12 cellular contexts compared by ENCODE assay signal in genomic region chrX:29555465-29556091, GRCh38.
DNase-seq lines count a peak whose midpoint lies in the region; ATAC-seq, FAIRE-seq and TF ChIP-seq lines count a peak whose summit lies in the region.
"Had no signal": no experiment of that assay in that cellular context is flagged by ENCODE, and none has a peak within 500 bp of the region (broad histone marks: within the 10 kb centered on the region; RNA-seq: fewer than 3 reads in every experiment).

No MANE protein-coding gene starts in this region.

- no peak for TF ChIP-seq RAD21 in A549 (conservative IDR thresholded peaks at IDR 0.05 in 1 of 2, IDR thresholded peaks at IDR 0.05 in 1 of 2)

- 79% methylated on average over 1 of the region's 1 CpG for WGBS in A549 (ENCODE audit: missing lambda C conversion rate)

- TF ChIP-seq EP300 in A549 (IDR thresholded peaks at IDR 0.05) = no peak

- H3K4me2 ChIP-seq in A549 = no peak overlapping the region

- no peak for DNase-seq in A549 (ENCODE audit: low read depth in 1 of 2, low spot score in 1 of 2)
- DNase-seq in activated naive CD4-positive, alpha-beta T cell treated with anti-CD3 and anti-CD28 coated beads, Interleukin-2, amount 10 ng/mL, durations not matched to agents 7 days and 5 days = no peak
- no peak for DNase-seq in mucosa of gallbladder (ENCODE audit: low spot score)
- no peak for DNase-seq in activated naive CD4-positive, alpha-beta T cell treated with anti-CD3 and anti-CD28 coated beads, Interleukin-2, amount 50 U/mL, for 16 hours
- no peak for DNase-seq in right atrium auricular region (ENCODE audit: low spot score)
- DNase-seq: activated CD4-positive, alpha-beta T cell treated with anti-CD3 and anti-CD28 coated beads, Interleukin-2, amount 10 ng/mL, durations not matched to agents 7 days and 5 days; activated naive CD8-positive, alpha-beta T cell treated with anti-CD3 and anti-CD28 coated beads for 36 hours; NCI-H1930 had no signal

- H3K36me3 ChIP-seq in right atrium auricular region = no peaks in the 10 kb centered on the region

- no peak for ATAC-seq in A549
- ATAC-seq in GM19043 (IDR thresholded peaks at IDR 0.05; ENCODE audit: low read depth, unreplicated experiment) = peak; percentile 96
- peak; percentile 98 for ATAC-seq in HG02571 (IDR thresholded peaks at IDR 0.05; ENCODE audit: unreplicated experiment)
- peak; percentile 98 for ATAC-seq in HG03354 (IDR thresholded peaks at IDR 0.05; ENCODE audit: poor library complexity, severe bottlenecking, unreplicated experiment)

- H3K4me1 Mint-ChIP-seq in activated naive CD4-positive, alpha-beta T cell treated with anti-CD3 and anti-CD28 coated beads, Interleukin-2, amount 10 ng/mL, durations not matched to agents 7 days and 5 days = no peaks in the 10 kb centered on the region
- H3K4me1 Mint-ChIP-seq: activated CD4-positive, alpha-beta T cell treated with anti-CD3 and anti-CD28 coated beads, Interleukin-2, amount 10 ng/mL, durations not matched to agents 7 days and 5 days; activated naive CD8-positive, alpha-beta T cell treated with anti-CD3 and anti-CD28 coated beads for 36 hours had no signal

- TF ChIP-seq POLR2A in A549 (IDR thresholded peaks at IDR 0.05; ENCODE audit: low read length) = no peak

- H3K27me3 ChIP-seq in right atrium auricular region = no peaks in the 10 kb centered on the region

- H3K9me3 Mint-ChIP-seq in activated naive CD4-positive, alpha-beta T cell treated with anti-CD3 and anti-CD28 coated beads, Interleukin-2, amount 10 ng/mL, durations not matched to agents 7 days and 5 days = peaks cover 1% of the 10 kb centered on the region
- H3K9me3 Mint-ChIP-seq: activated CD4-positive, alpha-beta T cell treated with anti-CD3 and anti-CD28 coated beads, Interleukin-2, amount 10 ng/mL, durations not matched to agents 7 days and 5 days had no signal

- no peaks in the 10 kb centered on the region for H3K36me3 Mint-ChIP-seq in activated naive CD4-positive, alpha-beta T cell treated with anti-CD3 and anti-CD28 coated beads, Interleukin-2, amount 10 ng/mL, durations not matched to agents 7 days and 5 days
- H3K36me3 Mint-ChIP-seq: activated naive CD8-positive, alpha-beta T cell treated with anti-CD3 and anti-CD28 coated beads for 36 hours had no signal

- peak; percentile 94 for FAIRE-seq in A549 (lab: Jason Lieb, UNC)
- FAIRE-seq: A204.1 had no signal

- H3K4me1 ChIP-seq in A549 (no peaks in the 10 kb centered on the region), right atrium auricular region (no peaks in the 10 kb centered on the region)

- 0 out of 3 replicates have a peak, but pooled peaks cover 4% of the 10 kb centered on the region for H3K9me3 ChIP-seq in A549
- peaks cover 0 to 27% of the 10 kb centered on the region in 2 donors for H3K9me3 ChIP-seq in right atrium auricular region

- no peak overlapping the region for H3K4me3 Mint-ChIP-seq in activated naive CD4-positive, alpha-beta T cell treated with anti-CD3 and anti-CD28 coated beads, Interleukin-2, amount 10 ng/mL, durations not matched to agents 7 days and 5 days
- H3K4me3 Mint-ChIP-seq: activated CD4-positive, alpha-beta T cell treated with anti-CD3 and anti-CD28 coated beads, Interleukin-2, amount 10 ng/mL, durations not matched to agents 7 days and 5 days; activated naive CD8-positive, alpha-beta T cell treated with anti-CD3 and anti-CD28 coated beads for 36 hours had no signal

- POLR2A ChIA-PET in A549 (lab: Yijun Ruan, JAX) = no interaction called here

- no peaks in the 10 kb centered on the region for H3K27me3 Mint-ChIP-seq in activated naive CD4-positive, alpha-beta T cell treated with anti-CD3 and anti-CD28 coated beads, Interleukin-2, amount 10 ng/mL, durations not matched to agents 7 days and 5 days
- H3K27me3 Mint-ChIP-seq: activated CD4-positive, alpha-beta T cell treated with anti-CD3 and anti-CD28 coated beads, Interleukin-2, amount 10 ng/mL, durations not matched to agents 7 days and 5 days; activated naive CD8-positive, alpha-beta T cell treated with anti-CD3 and anti-CD28 coated beads for 36 hours had no signal

- TF ChIP-seq CTCF in A549 (IDR thresholded peaks at IDR 0.05) (no peak), right atrium auricular region (IDR thresholded peaks at IDR 0.05) (no peak)

- no peak overlapping the region for H3K27ac Mint-ChIP-seq in activated naive CD4-positive, alpha-beta T cell treated with anti-CD3 and anti-CD28 coated beads, Interleukin-2, amount 10 ng/mL, durations not matched to agents 7 days and 5 days
- H3K27ac Mint-ChIP-seq: activated CD4-positive, alpha-beta T cell treated with anti-CD3 and anti-CD28 coated beads, Interleukin-2, amount 10 ng/mL, durations not matched to agents 7 days and 5 days; activated naive CD8-positive, alpha-beta T cell treated with anti-CD3 and anti-CD28 coated beads for 36 hours had no signal

- CTCF ChIA-PET in A549 (lab: Yijun Ruan, JAX) = no interaction called here
- CTCF ChIA-PET in activated naive CD4-positive, alpha-beta T cell treated with anti-CD3 and anti-CD28 coated beads, Interleukin-2, amount 10 ng/mL, durations not matched to agents 7 days and 5 days (lab: Charles Lee) = no interaction called here

- no peak overlapping the region for H3K27ac ChIP-seq in A549
- H3K27ac ChIP-seq in right atrium auricular region = no peak overlapping the region

- no peak overlapping the region for H3K4me3 ChIP-seq in A549
- no peak overlapping the region for H3K4me3 ChIP-seq in right atrium auricular region

TF ChIP-seq in A549, 52 proteins besides CTCF, POLR2A, EP300 and RAD21:
- TF ChIP-seq ATOH8 (CRISPR knock-in tag; IDR thresholded peaks at IDR 0.05; ENCODE audit: low read depth) (no peak), MAFK (IDR thresholded peaks at IDR 0.05; ENCODE audit: partially characterized antibody) (no peak), EHF (CRISPR knock-in tag; IDR thresholded peaks at IDR 0.05) (no peak), ELK1 (IDR thresholded peaks at IDR 0.05; ENCODE audit: low read depth, low read length) (no peak), USF2 (IDR thresholded peaks at IDR 0.05) (no peak), POLR2AphosphoS2 (conservative IDR thresholded peaks at IDR 0.05; ENCODE audit: low read length) (no peak), SREBF2 (IDR thresholded peaks at IDR 0.05) (no peak), HMGXB4 (CRISPR knock-in tag; IDR thresholded peaks at IDR 0.05; ENCODE audit: borderline replicate concordance) (no peak)

Comparison
In these comparisons a context has a peak if more than half of its experiments do, and no peak if none do; other contexts are left out.
1. ATAC-seq: peak in GM19043 (single experiment), HG02571 (single experiment) and HG03354 (single experiment); none in A549 (0 of 2).